In the genomic region with DNA sequence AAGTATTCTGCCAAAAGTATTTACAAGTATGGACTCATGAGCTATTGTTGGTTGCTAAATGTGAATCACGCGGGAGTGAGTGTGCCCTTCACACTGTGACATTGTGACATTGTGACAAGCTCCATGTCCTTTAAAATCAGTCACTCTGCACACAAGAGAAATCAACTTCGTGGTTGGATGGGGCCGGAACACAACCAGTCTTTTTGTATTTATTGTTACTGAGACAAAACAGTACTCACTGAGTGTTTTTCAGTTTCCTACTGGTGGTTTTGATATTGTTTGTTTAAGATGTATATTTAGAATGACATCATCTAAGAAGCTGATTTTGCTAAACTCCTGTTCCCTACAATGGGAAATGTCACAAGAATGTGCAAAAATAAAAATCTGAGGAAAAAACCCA, we compare ENCODE assay signal across 13 cellular contexts. TPM values are rescaled to one million over a fixed set of nuclear protein-coding genes. Genes with fewer than 3 reads are reported as not detected.
DNase-seq lines count a peak whose midpoint lies in the region; ATAC-seq, FAIRE-seq and TF ChIP-seq lines count a peak whose summit lies in the region.
"Had no signal": no experiment of that assay in that cellular context is flagged by ENCODE, and none has a peak within 500 bp of the region (broad histone marks: within the 10 kb centered on the region; RNA-seq: fewer than 3 reads in every experiment).

No MANE protein-coding gene starts in this region.

- H3K36me3 ChIP-seq in ascending aorta, result peaks cover 36 to 45% of the 10 kb centered on the region in 2 donors
- H3K36me3 ChIP-seq in vagina, result peaks cover 3 to 18% of the 10 kb centered on the region in 2 donors

- no peak for FAIRE-seq in A549 (lab: Jason Lieb, UNC)
- FAIRE-seq: urothelium cell line had no signal

- H3K9me3 ChIP-seq in A549 (no peaks in the 10 kb centered on the region), ascending aorta (no peaks in the 10 kb centered on the region), T-helper 17 cell (ENCODE audit: control insufficient read depth, low read length, poor library complexity, severe bottlenecking) (no peaks in the 10 kb centered on the region), vagina (no peaks in the 10 kb centered on the region)

- H3K27ac Mint-ChIP-seq in T-helper 17 cell, result no peak overlapping the region
- H3K27ac Mint-ChIP-seq in stimulated activated memory B cell treated with anti-CD40 and anti-IgM and Interleukin-4, amounts not matched to agents 10 μg/mL and 1 μg/mL and 100 μg/mL, for 72 hours, result no peak overlapping the region
- H3K27ac Mint-ChIP-seq: CD14-positive monocyte; dendritic cell treated with granulocyte-macrophage colony-stimulating factor and Interleukin-4, amounts not matched to agents 40 ng/mL and 50 ng/mL, for 4 days had no signal

- H3K27me3 Mint-ChIP-seq in T-helper 17 cell, result peaks cover 6% of the 10 kb centered on the region
- peaks cover 29% of the 10 kb centered on the region for H3K27me3 Mint-ChIP-seq in stimulated activated memory B cell treated with anti-CD40 and anti-IgM and Interleukin-4, amounts not matched to agents 10 μg/mL and 1 μg/mL and 100 μg/mL, for 72 hours

- POLR2A ChIA-PET in A549 (lab: Yijun Ruan, JAX), result no interaction called here

- no peaks in the 10 kb centered on the region for H3K9me3 Mint-ChIP-seq in stimulated activated memory B cell treated with anti-CD40 and anti-IgM and Interleukin-4, amounts not matched to agents 10 μg/mL and 1 μg/mL and 100 μg/mL, for 72 hours
- H3K9me3 Mint-ChIP-seq: dendritic cell treated with granulocyte-macrophage colony-stimulating factor and Interleukin-4, amounts not matched to agents 40 ng/mL and 50 ng/mL, for 4 days had no signal

- TF ChIP-seq EP300 in A549 (IDR thresholded peaks at IDR 0.05), result no peak

- H3K27me3 ChIP-seq in ascending aorta (no peaks in the 10 kb centered on the region), vagina (no peaks in the 10 kb centered on the region)

- TF ChIP-seq CTCF in A549 (IDR thresholded peaks at IDR 0.05) (no peak), ascending aorta (IDR thresholded peaks at IDR 0.05) (no peak), vagina (IDR thresholded peaks at IDR 0.05) (no peak)

- H3K4me2 ChIP-seq in A549, result peak overlapping the region; percentile 11; the same call in 1 of the 3 replicates

- DNase-seq in A549 (ENCODE audit: low read depth in 1 of 2, low spot score in 1 of 2) (no peak), ascending aorta (ENCODE audit: low spot score in 2 of 2) (no peak), DMS114 treated with DMSO at 0.1 percent for 48 hours (lab: John Stamatoyannopoulos, UW; ENCODE audit: unreplicated experiment) (no peak), T-helper 17 cell (no peak), vagina (ENCODE audit: extremely low spot score in 2 of 2) (no peak)
- DNase-seq: HCEC 1CT, NCI-H446 had no signal

- no peak for ATAC-seq in A549
- peak; percentile 83 for ATAC-seq in GM19023 (IDR thresholded peaks at IDR 0.05; ENCODE audit: unreplicated experiment)
- peak; percentile 54 for ATAC-seq in HG02970 (IDR thresholded peaks at IDR 0.05; ENCODE audit: low FRiP score, unreplicated experiment)
- no peak for ATAC-seq in T-helper 17 cell
- ATAC-seq in stimulated activated memory B cell treated with anti-CD40 and anti-IgM and Interleukin-4, amounts not matched to agents 10 μg/mL and 1 μg/mL and 100 μg/mL, for 72 hours, result no peak

- H3K27ac ChIP-seq in A549, result no peak overlapping the region
- H3K27ac ChIP-seq in ascending aorta, result peak overlapping the region; percentile 39 to 40
- H3K27ac ChIP-seq in vagina, result no peak overlapping the region

- no peak for TF ChIP-seq RAD21 in A549 (conservative IDR thresholded peaks at IDR 0.05 in 1 of 2, IDR thresholded peaks at IDR 0.05 in 1 of 2)

- WGBS in A549 (ENCODE audit: missing lambda C conversion rate), result 64% methylated on average over 4 of the region's 4 CpGs

- H3K4me3 ChIP-seq in A549 (no peak overlapping the region), ascending aorta (no peak overlapping the region), vagina (no peak overlapping the region)

- CTCF ChIA-PET in A549 (lab: Yijun Ruan, JAX), result interaction anchor here (1.2 to 17.9 kb wide), 6 partner anchors 8 to 78 kb away, joined by 3 to 326 read pairs (median 3); partner anchors contain the start of gene SYNM

- H3K4me3 Mint-ChIP-seq in T-helper 17 cell, result no peak overlapping the region
- H3K4me3 Mint-ChIP-seq in stimulated activated memory B cell treated with anti-CD40 and anti-IgM and Interleukin-4, amounts not matched to agents 10 μg/mL and 1 μg/mL and 100 μg/mL, for 72 hours, result no peak overlapping the region
- H3K4me3 Mint-ChIP-seq: CD14-positive monocyte; dendritic cell treated with granulocyte-macrophage colony-stimulating factor and Interleukin-4, amounts not matched to agents 40 ng/mL and 50 ng/mL, for 4 days had no signal

- H3K4me1 ChIP-seq in A549 (peaks cover 24% of the 10 kb centered on the region), ascending aorta (peaks cover 0 to 4% of the 10 kb centered on the region in 2 donors), vagina (no peaks in the 10 kb centered on the region)

- TF ChIP-seq POLR2A in A549 (IDR thresholded peaks at IDR 0.05; ENCODE audit: low read length) (no peak), vagina (IDR thresholded peaks at IDR 0.05) (no peak)

- peaks cover 2% of the 10 kb centered on the region for H3K4me1 Mint-ChIP-seq in T-helper 17 cell
- H3K4me1 Mint-ChIP-seq in stimulated activated memory B cell treated with anti-CD40 and anti-IgM and Interleukin-4, amounts not matched to agents 10 μg/mL and 1 μg/mL and 100 μg/mL, for 72 hours, result no peaks in the 10 kb centered on the region
- H3K4me1 Mint-ChIP-seq: CD14-positive monocyte had no signal

- peaks cover 2% of the 10 kb centered on the region for H3K36me3 Mint-ChIP-seq in T-helper 17 cell (ENCODE audit: low read depth)
- H3K36me3 Mint-ChIP-seq in stimulated activated memory B cell treated with anti-CD40 and anti-IgM and Interleukin-4, amounts not matched to agents 10 μg/mL and 1 μg/mL and 100 μg/mL, for 72 hours, result no peaks in the 10 kb centered on the region
- H3K36me3 Mint-ChIP-seq: CD14-positive monocyte had no signal

- intact Hi-C loops in ascending aorta (cut with DNase I), result no loop called here
- intact Hi-C loops in vagina (cut with DNase I), result no loop called here

TF ChIP-seq in A549, 52 proteins besides CTCF, POLR2A, EP300 and RAD21:
- no peak for TF ChIP-seq HES2 (IDR thresholded peaks at IDR 0.05)

RNA-seq across cellular contexts. Expression of gene SYNM, which starts 30.3 kb away (rescaled TPM):
- polyA plus RNA-seq in A549 (2011; rRNA removed) (22.6 and 23.7 TPM in 2 replicates), A549 (2017; fragmentation: RNase III; extraction: RNeasy Plus Mini Kit Qiagen cat#74134 plus additional on column Dnase treatment) (34.1 to 37.7 TPM (median 34.2 TPM) in 3 replicates)
- polyA plus RNA-seq in A549 (2012; cell fraction: cytosol; rRNA removed), result 9.5 and 10.9 TPM in 2 replicates
- polyA plus RNA-seq in A549 (2012; cell fraction: nucleus; rRNA removed), result 40.1 and 57.2 TPM in 2 replicates
- polyA minus RNA-seq in A549 (2011; rRNA and poly(A)+ RNA removed), result 21.7 and 24.7 TPM in 2 replicates
- total RNA-seq in ascending aorta (37.7 TPM), T-helper 17 cell (1 to 10 TPM; 1.4 to 2.7 TPM), vagina (62.6 TPM)

Comparison
In these comparisons a context has a peak if more than half of its experiments do, and no peak if none do; other contexts are left out.
1. ATAC-seq: peak in GM19023 (single experiment) and HG02970 (single experiment); none in A549 (0 of 2), T-helper 17 cell (single experiment) and stimulated activated memory B cell treated with anti-CD40 and anti-IgM and Interleukin-4, amounts not matched to agents 10 μg/mL and 1 μg/mL and 100 μg/mL, for 72 hours (single experiment).
2. H3K27ac ChIP-seq: peak in ascending aorta (2 of 2); none in A549 (0 of 2) and vagina (single experiment).
3. RNA of gene SYNM, which starts 30.3 kb away (total RNA-seq): 62.6 TPM in vagina (single experiment) and 37.7 TPM in ascending aorta (single experiment); 1.4 to 2.7 TPM in T-helper 17 cell; every median in the first group is over 10 times any median in the second.